ENCODE assay signal across 1 cellular context in genomic region chr19:5147971-5148793, GRCh38.
TF ChIP-seq lines count a peak whose summit lies in the region.

No MANE protein-coding gene starts in this region.

TF ChIP-seq in HepG2, 621 proteins besides CTCF, POLR2A, EP300 and RAD21 (continued from another document):
- no peak for TF ChIP-seq KIAA2018 (CRISPR knock-in tag; IDR thresholded peaks at IDR 0.05; ENCODE audit: borderline replicate concordance)
- no peak for TF ChIP-seq STAT6 (CRISPR knock-in tag; IDR thresholded peaks at IDR 0.05; ENCODE audit: borderline replicate concordance)
- TF ChIP-seq ZFP91 (CRISPR knock-in tag; IDR thresholded peaks at IDR 0.05; ENCODE audit: borderline replicate concordance): no peak
